8 cellular contexts compared by ENCODE assay signal in the genomic region with DNA sequence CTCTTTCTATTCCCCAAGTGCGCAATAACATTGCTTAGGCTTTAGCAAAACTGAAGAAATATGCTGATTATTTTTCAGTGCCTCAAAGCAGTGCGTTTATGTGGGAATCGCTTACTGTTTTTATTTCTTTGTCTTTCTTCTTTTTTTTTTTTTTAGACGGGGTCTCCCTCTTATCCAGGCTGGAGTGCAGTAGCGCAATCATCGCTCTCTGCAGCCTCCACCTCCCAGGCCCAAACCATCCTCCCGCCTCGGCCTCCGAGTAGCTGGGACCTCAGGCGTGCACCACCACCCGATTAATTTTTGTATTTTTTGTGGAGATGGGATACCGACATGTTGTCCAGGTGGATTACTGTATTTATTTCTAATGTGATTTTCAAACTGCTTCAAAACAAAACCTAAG. TPM values are rescaled to one million over a fixed set of nuclear protein-coding genes. Genes with fewer than 3 reads are reported as not detected.
DNase-seq lines count a peak whose midpoint lies in the region; ATAC-seq and TF ChIP-seq lines count a peak whose summit lies in the region.

No MANE protein-coding gene starts in this region.

- POLR2A ChIA-PET in activated CD4-positive, alpha-beta T cell treated with anti-CD3 and anti-CD28 coated beads, Interleukin-2, amount 10 ng/mL, durations not matched to agents 7 days and 5 days (lab: Charles Lee), result no interaction called here

- no peaks in the 10 kb centered on the region for H3K9me3 ChIP-seq in iPS-20b (ENCODE audit: insufficient read depth, low read depth, low read length)
- H3K9me3 ChIP-seq in stomach, result no peaks in the 10 kb centered on the region

- peak overlapping the region; percentile 79; the same call in 1 of the 2 replicates for H3K9ac ChIP-seq in iPS-20b (ENCODE audit: low read depth, low read length)

- H3K9me3 Mint-ChIP-seq in activated CD4-positive, alpha-beta T cell treated with anti-CD3 and anti-CD28 coated beads, Interleukin-2, amount 10 ng/mL, durations not matched to agents 7 days and 5 days, result no peaks in the 10 kb centered on the region
- no peaks in the 10 kb centered on the region for H3K9me3 Mint-ChIP-seq in activated T-helper 1 cell treated with anti-CD3 and anti-CD28 coated beads, Interleukin-12 subunit alpha, Interleukin-12 subunit beta, Interleukin-2, Interleukin-4 antibody, amounts not matched to agents 30 ng/mL and 10 ng/mL and 1 ng/mL, durations not matched to agents 14 hours and 24 hours and 36 hours

- no peak for ATAC-seq in left lobe of liver

- H3K4me3 Mint-ChIP-seq in activated CD4-positive, alpha-beta T cell treated with anti-CD3 and anti-CD28 coated beads, Interleukin-2, amount 10 ng/mL, durations not matched to agents 7 days and 5 days, result peak overlapping the region; percentile 77
- H3K4me3 Mint-ChIP-seq in activated T-helper 1 cell treated with anti-CD3 and anti-CD28 coated beads, Interleukin-12 subunit alpha, Interleukin-12 subunit beta, Interleukin-2, Interleukin-4 antibody, amounts not matched to agents 30 ng/mL and 10 ng/mL and 1 ng/mL, durations not matched to agents 14 hours and 24 hours and 36 hours, result peak overlapping the region; percentile 87

- TF ChIP-seq POLR2A in stomach (IDR thresholded peaks at IDR 0.05), result no peak

- CTCF ChIA-PET in activated CD4-positive, alpha-beta T cell treated with anti-CD3 and anti-CD28 coated beads, Interleukin-2, amount 10 ng/mL, durations not matched to agents 7 days and 5 days (lab: Charles Lee), result interaction anchor here (1.5 to 2.1 kb wide), 4 partner anchors 9 to 25 kb away, joined by 5 to 6 read pairs (median 6); a partner anchor contains a TSS

- TF ChIP-seq EP300 in stomach (IDR thresholded peaks at IDR 0.05), result no peak

- H3K27ac Mint-ChIP-seq in activated CD4-positive, alpha-beta T cell treated with anti-CD3 and anti-CD28 coated beads, Interleukin-2, amount 10 ng/mL, durations not matched to agents 7 days and 5 days, result peak overlapping the region; percentile 79
- peak overlapping the region; percentile 80 for H3K27ac Mint-ChIP-seq in activated T-helper 1 cell treated with anti-CD3 and anti-CD28 coated beads, Interleukin-12 subunit alpha, Interleukin-12 subunit beta, Interleukin-2, Interleukin-4 antibody, amounts not matched to agents 30 ng/mL and 10 ng/mL and 1 ng/mL, durations not matched to agents 14 hours and 24 hours and 36 hours

- no peak for DNase-seq in activated CD4-positive, alpha-beta T cell treated with anti-CD3 and anti-CD28 coated beads, Interleukin-2, amount 10 ng/mL, durations not matched to agents 7 days and 5 days
- DNase-seq in activated CD4-positive, alpha-beta T cell treated with anti-CD3 and anti-CD28 coated beads for 1 hour, result no peak
- DNase-seq in activated T-helper 1 cell treated with anti-CD3 and anti-CD28 coated beads, Interleukin-12 subunit alpha, Interleukin-12 subunit beta, Interleukin-2, Interleukin-4 antibody, amounts not matched to agents 30 ng/mL and 10 ng/mL and 1 ng/mL, durations not matched to agents 14 hours and 24 hours and 36 hours (ENCODE audit: low spot score), result no peak
- DNase-seq in stomach, result no peak
- no peak for DNase-seq in left lobe of liver (ENCODE audit: low spot score)
- DNase-seq in COR-L47 (lab: John Stamatoyannopoulos, UW), result no peak
- DNase-seq in GOT3 (lab: John Stamatoyannopoulos, UW), result no peak

- H3K36me3 Mint-ChIP-seq in activated CD4-positive, alpha-beta T cell treated with anti-CD3 and anti-CD28 coated beads, Interleukin-2, amount 10 ng/mL, durations not matched to agents 7 days and 5 days (ENCODE audit: low read depth), result peaks cover 15% of the 10 kb centered on the region
- peaks cover 11% of the 10 kb centered on the region for H3K36me3 Mint-ChIP-seq in activated T-helper 1 cell treated with anti-CD3 and anti-CD28 coated beads, Interleukin-12 subunit alpha, Interleukin-12 subunit beta, Interleukin-2, Interleukin-4 antibody, amounts not matched to agents 30 ng/mL and 10 ng/mL and 1 ng/mL, durations not matched to agents 14 hours and 24 hours and 36 hours (ENCODE audit: low read depth)

- peaks cover 6% of the 10 kb centered on the region for H3K27me3 Mint-ChIP-seq in activated CD4-positive, alpha-beta T cell treated with anti-CD3 and anti-CD28 coated beads, Interleukin-2, amount 10 ng/mL, durations not matched to agents 7 days and 5 days
- H3K27me3 Mint-ChIP-seq in activated T-helper 1 cell treated with anti-CD3 and anti-CD28 coated beads, Interleukin-12 subunit alpha, Interleukin-12 subunit beta, Interleukin-2, Interleukin-4 antibody, amounts not matched to agents 30 ng/mL and 10 ng/mL and 1 ng/mL, durations not matched to agents 14 hours and 24 hours and 36 hours (ENCODE audit: insufficient read depth), result no peaks in the 10 kb centered on the region

- H3K4me3 ChIP-seq in iPS-20b (ENCODE audit: low read length) (peak overlapping the region; percentile 80), stomach (peak overlapping the region; percentile 87 to 96 (median 91))

- intact Hi-C loops in activated T-helper 1 cell treated with anti-CD3 and anti-CD28 coated beads, Interleukin-12 subunit alpha, Interleukin-12 subunit beta, Interleukin-2, Interleukin-4 antibody, amounts not matched to agents 30 ng/mL and 10 ng/mL and 1 ng/mL, durations not matched to agents 14 hours and 24 hours and 36 hours (cut with micrococcal nuclease), result no loop called here
- intact Hi-C loops in stomach (cut with DNase I; ENCODE audit: low total_unique reads), result no loop called here

- no peak for TF ChIP-seq CTCF in stomach (IDR thresholded peaks at IDR 0.05)

- peaks cover 41% of the 10 kb centered on the region for H3K4me1 Mint-ChIP-seq in activated CD4-positive, alpha-beta T cell treated with anti-CD3 and anti-CD28 coated beads, Interleukin-2, amount 10 ng/mL, durations not matched to agents 7 days and 5 days
- H3K4me1 Mint-ChIP-seq in activated T-helper 1 cell treated with anti-CD3 and anti-CD28 coated beads, Interleukin-12 subunit alpha, Interleukin-12 subunit beta, Interleukin-2, Interleukin-4 antibody, amounts not matched to agents 30 ng/mL and 10 ng/mL and 1 ng/mL, durations not matched to agents 14 hours and 24 hours and 36 hours (ENCODE audit: low read depth), result peaks cover 21% of the 10 kb centered on the region

- WGBS in stomach, 5 donors, result 88 to 91% (median 90%) methylated on average over 12 of the region's 12 CpGs

- no peaks in the 10 kb centered on the region for H3K27me3 ChIP-seq in iPS-20b (ENCODE audit: insufficient read depth, low read length)
- H3K27me3 ChIP-seq in stomach, result no peaks in the 10 kb centered on the region

- H3K4me1 ChIP-seq in iPS-20b (ENCODE audit: insufficient read depth, low read length) (no peaks in the 10 kb centered on the region), stomach (peaks cover 11 to 36% (median 15%) of the 10 kb centered on the region in 4 donors)

- peaks cover 31% of the 10 kb centered on the region for H3K36me3 ChIP-seq in iPS-20b (ENCODE audit: insufficient read depth, low read depth, low read length)
- peaks cover 8 to 28% (median 25%) of the 10 kb centered on the region in 4 donors for H3K36me3 ChIP-seq in stomach

- H3K27ac ChIP-seq in iPS-20b (ENCODE audit: low read length) (no peak overlapping the region), stomach (no peak overlapping the region)

RNA-seq across cellular contexts. Expression of a gene that starts 1.2 kb away (rescaled TPM):
- 10 to 100 TPM; 45.4 to 49.4 TPM for total RNA-seq in activated CD4-positive, alpha-beta T cell treated with anti-CD3 and anti-CD28 coated beads, Interleukin-2, amount 10 ng/mL, durations not matched to agents 7 days and 5 days
- 20.1 and 25.4 TPM in 2 replicates for total RNA-seq in activated T-helper 1 cell treated with anti-CD3 and anti-CD28 coated beads, Interleukin-12 subunit alpha, Interleukin-12 subunit beta, Interleukin-2, Interleukin-4 antibody, amounts not matched to agents 30 ng/mL and 10 ng/mL and 1 ng/mL, durations not matched to agents 14 hours and 24 hours and 36 hours
- 10 to 100 TPM in 4 of 5 donors, 1 to 10 TPM in 1; 8.9 to 82.3 (median 36.0) TPM for total RNA-seq in stomach
- 10 to 100 TPM; 13.3 to 35.0 (median 20.2) TPM for polyA plus RNA-seq in stomach
- total RNA-seq in left lobe of liver, result 23.1 TPM

RNA-seq across cellular contexts. Expression of a gene that starts 24.5 kb away (rescaled TPM):
- total RNA-seq in activated CD4-positive, alpha-beta T cell treated with anti-CD3 and anti-CD28 coated beads, Interleukin-2, amount 10 ng/mL, durations not matched to agents 7 days and 5 days, result 100 to 1,000 TPM; 132 to 145 TPM
- total RNA-seq in activated T-helper 1 cell treated with anti-CD3 and anti-CD28 coated beads, Interleukin-12 subunit alpha, Interleukin-12 subunit beta, Interleukin-2, Interleukin-4 antibody, amounts not matched to agents 30 ng/mL and 10 ng/mL and 1 ng/mL, durations not matched to agents 14 hours and 24 hours and 36 hours, result 181 and 183 TPM in 2 replicates
- total RNA-seq in stomach (100 to 1,000 TPM in 3 of 5 donors, 10 to 100 TPM in 2; 48.4 to 156 (median 125) TPM), left lobe of liver (45.7 TPM)
- polyA plus RNA-seq in stomach, result 10 to 100 TPM; 37.3 to 91.6 (median 46.2) TPM
